In the genomic region with DNA sequence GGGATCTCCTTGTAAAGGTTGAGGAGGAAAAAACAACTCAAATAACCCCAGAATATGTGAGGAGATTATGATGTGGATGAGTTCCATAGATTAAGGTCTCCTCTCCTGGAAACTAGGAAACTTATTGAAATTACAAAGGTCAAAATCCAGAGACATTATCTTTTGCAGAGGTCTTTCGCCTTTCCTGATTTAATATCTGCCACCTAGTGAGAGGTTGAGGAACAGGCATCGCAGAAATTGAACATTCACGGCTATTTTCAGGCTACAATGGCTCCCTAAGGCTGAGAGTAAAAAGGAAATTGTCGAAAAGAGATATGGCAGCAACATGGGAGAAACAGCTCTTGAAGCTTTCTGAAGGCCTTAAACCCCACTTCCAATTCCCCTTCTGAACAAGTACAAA, we compare ENCODE assay signal across 12 cellular contexts.
DNase-seq lines count a peak whose midpoint lies in the region; TF ChIP-seq lines count a peak whose summit lies in the region.
"Had no signal": no experiment of that assay in that cellular context is flagged by ENCODE, and none has a peak within 500 bp of the region (broad histone marks: within the 10 kb centered on the region; RNA-seq: fewer than 3 reads in every experiment).

No MANE protein-coding gene starts in this region.

- peak overlapping the region; percentile 13 for H3K27ac ChIP-seq in smooth muscle cell (ENCODE audit: low read depth)
- H3K27ac ChIP-seq: thoracic aorta had no signal

- no peaks in the 10 kb centered on the region for H3K9me3 ChIP-seq in smooth muscle cell (replicated peaks; ENCODE audit: low read depth)
- H3K9me3 ChIP-seq: thoracic aorta had no signal

- peak; percentile 31 for TF ChIP-seq CTCF in cardiac fibroblast (IDR thresholded peaks at IDR 0.05; ENCODE audit: low read depth, low read length)
- TF ChIP-seq CTCF in smooth muscle cell (IDR thresholded peaks at IDR 0.05; ENCODE audit: borderline replicate concordance, insufficient read depth, poor library complexity, severe bottlenecking), result peak; percentile 31

- peak overlapping the region; percentile 52 for H3K4me2 ChIP-seq in smooth muscle cell

- H3K4me3 ChIP-seq in cardiac fibroblast (replicated peaks in 1 of 2; ENCODE audit: low read depth in 2 of 2, low read length in 2 of 2) (no peak overlapping the region), smooth muscle cell (no peak overlapping the region)
- H3K4me3 ChIP-seq: thoracic aorta had no signal

- H3K27me3 ChIP-seq in smooth muscle cell (ENCODE audit: low read depth), result no peaks in the 10 kb centered on the region

- no peaks in the 10 kb centered on the region for H3K79me2 ChIP-seq in smooth muscle cell (ENCODE audit: low read depth)

- H3F3A ChIP-seq in smooth muscle cell (ENCODE audit: low read depth), result peaks cover 5% of the 10 kb centered on the region

- H4K20me1 ChIP-seq in smooth muscle cell (ENCODE audit: low read depth), result no peaks in the 10 kb centered on the region

- H3K36me3 ChIP-seq in smooth muscle cell (ENCODE audit: low read depth), result no peaks in the 10 kb centered on the region
- H3K36me3 ChIP-seq: thoracic aorta had no signal

- DNase-seq in NCI-H446 (lab: John Stamatoyannopoulos, UW), result peak; percentile 14 to 62
- no peak for DNase-seq in NCI-H446 treated with DMSO at 0.1 percent for 48 hours (lab: John Stamatoyannopoulos, UW)
- peak; percentile 10 for DNase-seq in M059J (ENCODE audit: low read depth)
- DNase-seq in cardiac fibroblast (ENCODE audit: low read depth in 2 of 2), result peak in 1 of 2 donors; percentile 8
- no peak for DNase-seq in smooth muscle cell (lab: John Stamatoyannopoulos, UW; ENCODE audit: unreplicated experiment)
- DNase-seq in activated CD4-positive, alpha-beta T cell treated with anti-CD3 and anti-CD28 coated beads, Interleukin-2, amount 50 U/mL, for 48 hours, result no peak
- DNase-seq in activated gamma-delta T cell (lab: John Stamatoyannopoulos, UW), result no peak
- no peak for DNase-seq in DMS79 (lab: John Stamatoyannopoulos, UW)
- DNase-seq: ACHN; activated CD4-positive, alpha-beta T cell treated with anti-CD3 and anti-CD28 coated beads, Interleukin-2, amount 10 ng/mL, durations not matched to agents 7 days and 5 days; effector memory CD4-positive, alpha-beta T cell had no signal

- 79% methylated on average over 4 of the region's 4 CpGs for WGBS in smooth muscle cell (ENCODE audit: low lambda C conversion rate)

- no peaks in the 10 kb centered on the region for H3K4me1 ChIP-seq in smooth muscle cell (ENCODE audit: low read depth)

- H2AFZ ChIP-seq in smooth muscle cell (ENCODE audit: low read depth), result peak overlapping the region; percentile 73

- no peak overlapping the region for H3K9ac ChIP-seq in smooth muscle cell (ENCODE audit: low read depth)

Comparison
In these comparisons a context has a peak if more than half of its experiments do, and no peak if none do; other contexts are left out.
1. DNase-seq: peak in NCI-H446 (2 of 2) and M059J (single experiment); none in NCI-H446 treated with DMSO at 0.1 percent for 48 hours (single experiment), smooth muscle cell (single experiment), activated CD4-positive, alpha-beta T cell treated with anti-CD3 and anti-CD28 coated beads, Interleukin-2, amount 50 U/mL, for 48 hours (0 of 2), activated gamma-delta T cell (single experiment) and DMS79 (single experiment).